Comparison of ENCODE assay signal across 2 cellular contexts in the genomic region with DNA sequence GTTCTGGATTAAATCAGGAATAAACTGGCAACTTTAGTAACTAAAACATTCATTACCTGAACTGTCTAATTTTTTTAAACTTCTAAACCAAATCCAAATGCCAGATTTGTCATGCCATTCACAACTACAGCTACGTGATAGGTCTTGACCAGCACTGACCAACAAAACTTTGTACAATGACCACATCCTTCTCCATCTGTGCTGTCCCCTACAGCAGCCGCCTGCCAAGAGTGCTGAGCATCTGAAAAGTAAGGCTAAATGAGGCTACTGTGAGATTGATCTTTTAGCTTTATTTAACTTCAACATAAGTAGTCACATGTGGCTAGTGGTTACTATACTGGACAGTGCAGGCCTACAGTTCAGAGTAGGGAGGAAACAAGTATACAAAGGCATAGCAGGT.
TF ChIP-seq lines count a peak whose summit lies in the region.

No MANE protein-coding gene starts in this region.

TF ChIP-seq in IMR-90, 13 proteins besides CTCF, POLR2A, EP300 and RAD21:
- no peak for TF ChIP-seq BHLHE40 (IDR thresholded peaks at IDR 0.05; ENCODE audit: low read depth, low read length)
- TF ChIP-seq CHD1 (IDR thresholded peaks at IDR 0.05; ENCODE audit: low read depth, low read length): no peak
- TF ChIP-seq, protein P1, sequence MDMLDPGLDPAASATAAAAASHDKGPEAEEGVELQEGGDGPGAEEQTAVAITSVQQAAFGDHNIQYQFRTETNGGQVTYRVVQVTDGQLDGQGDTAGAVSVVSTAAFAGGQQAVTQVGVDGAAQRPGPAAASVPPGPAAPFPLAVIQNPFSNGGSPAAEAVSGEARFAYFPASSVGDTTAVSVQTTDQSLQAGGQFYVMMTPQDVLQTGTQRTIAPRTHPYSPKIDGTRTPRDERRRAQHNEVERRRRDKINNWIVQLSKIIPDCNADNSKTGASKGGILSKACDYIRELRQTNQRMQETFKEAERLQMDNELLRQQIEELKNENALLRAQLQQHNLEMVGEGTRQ (IDR thresholded peaks at IDR 0.05; ENCODE audit: low read depth, low read length): no peak
- no peak for TF ChIP-seq MAZ (IDR thresholded peaks at IDR 0.05; ENCODE audit: borderline replicate concordance, low read depth, low read length)
- TF ChIP-seq, protein P2, sequence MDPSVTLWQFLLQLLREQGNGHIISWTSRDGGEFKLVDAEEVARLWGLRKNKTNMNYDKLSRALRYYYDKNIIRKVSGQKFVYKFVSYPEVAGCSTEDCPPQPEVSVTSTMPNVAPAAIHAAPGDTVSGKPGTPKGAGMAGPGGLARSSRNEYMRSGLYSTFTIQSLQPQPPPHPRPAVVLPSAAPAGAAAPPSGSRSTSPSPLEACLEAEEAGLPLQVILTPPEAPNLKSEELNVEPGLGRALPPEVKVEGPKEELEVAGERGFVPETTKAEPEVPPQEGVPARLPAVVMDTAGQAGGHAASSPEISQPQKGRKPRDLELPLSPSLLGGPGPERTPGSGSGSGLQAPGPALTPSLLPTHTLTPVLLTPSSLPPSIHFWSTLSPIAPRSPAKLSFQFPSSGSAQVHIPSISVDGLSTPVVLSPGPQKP (IDR thresholded peaks at IDR 0.05; ENCODE audit: borderline replicate concordance, low read depth, low read length): no peak
- no peak for TF ChIP-seq CEBPB (IDR thresholded peaks at IDR 0.05; ENCODE audit: low read depth, low read length)
- no peak for TF ChIP-seq MXI1 (IDR thresholded peaks at IDR 0.05; ENCODE audit: borderline replicate concordance, low read depth, low read length)
- no peak for TF ChIP-seq MAFK (IDR thresholded peaks at IDR 0.05; ENCODE audit: low read depth, low read length)
- no peak for TF ChIP-seq NFE2L2 (IDR thresholded peaks at IDR 0.05; ENCODE audit: low read depth, low read length)
- no peak for TF ChIP-seq RCOR1 (IDR thresholded peaks at IDR 0.05; ENCODE audit: insufficient replicate concordance, low read length)
- TF ChIP-seq RFX5 (IDR thresholded peaks at IDR 0.05; ENCODE audit: low read depth, low read length): no peak
- no peak for TF ChIP-seq FOS (IDR thresholded peaks at IDR 0.05; ENCODE audit: low read depth, low read length)
- no peak for TF ChIP-seq SMC3 (IDR thresholded peaks at IDR 0.05; ENCODE audit: low read depth, low read length)

TF ChIP-seq in GM12878, 131 proteins besides CTCF, POLR2A, EP300 and RAD21:
- TF ChIP-seq MTA2 (IDR thresholded peaks at IDR 0.05; ENCODE audit: low read depth): no peak
- TF ChIP-seq JUNB (IDR thresholded peaks at IDR 0.05): no peak
- no peak for TF ChIP-seq POU2F2 (IDR thresholded peaks at IDR 0.05; ENCODE audit: borderline replicate concordance, low read depth, low read length)
- TF ChIP-seq ZNF24 (IDR thresholded peaks at IDR 0.05): no peak
- no peak for TF ChIP-seq KDM1A (IDR thresholded peaks at IDR 0.05; ENCODE audit: borderline replicate concordance)
- no peak for TF ChIP-seq ATF7 (IDR thresholded peaks at IDR 0.05; ENCODE audit: low read depth)
- TF ChIP-seq HDAC6 (IDR thresholded peaks at IDR 0.05; ENCODE audit: unreplicated experiment): no peak
- TF ChIP-seq, protein P3, sequence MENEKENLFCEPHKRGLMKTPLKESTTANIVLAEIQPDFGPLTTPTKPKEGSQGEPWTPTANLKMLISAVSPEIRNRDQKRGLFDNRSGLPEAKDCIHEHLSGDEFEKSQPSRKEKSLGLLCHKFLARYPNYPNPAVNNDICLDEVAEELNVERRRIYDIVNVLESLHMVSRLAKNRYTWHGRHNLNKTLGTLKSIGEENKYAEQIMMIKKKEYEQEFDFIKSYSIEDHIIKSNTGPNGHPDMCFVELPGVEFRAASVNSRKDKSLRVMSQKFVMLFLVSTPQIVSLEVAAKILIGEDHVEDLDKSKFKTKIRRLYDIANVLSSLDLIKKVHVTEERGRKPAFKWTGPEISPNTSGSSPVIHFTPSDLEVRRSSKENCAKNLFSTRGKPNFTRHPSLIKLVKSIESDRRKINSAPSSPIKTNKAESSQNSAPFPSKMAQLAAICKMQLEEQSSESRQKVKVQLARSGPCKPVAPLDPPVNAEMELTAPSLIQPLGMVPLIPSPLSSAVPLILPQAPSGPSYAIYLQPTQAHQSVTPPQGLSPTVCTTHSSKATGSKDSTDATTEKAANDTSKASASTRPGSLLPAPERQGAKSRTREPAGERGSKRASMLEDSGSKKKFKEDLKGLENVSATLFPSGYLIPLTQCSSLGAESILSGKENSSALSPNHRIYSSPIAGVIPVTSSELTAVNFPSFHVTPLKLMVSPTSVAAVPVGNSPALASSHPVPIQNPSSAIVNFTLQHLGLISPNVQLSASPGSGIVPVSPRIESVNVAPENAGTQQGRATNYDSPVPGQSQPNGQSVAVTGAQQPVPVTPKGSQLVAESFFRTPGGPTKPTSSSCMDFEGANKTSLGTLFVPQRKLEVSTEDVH (IDR thresholded peaks at IDR 0.05; ENCODE audit: low read depth, partially characterized antibody): no peak
- no peak for TF ChIP-seq SP1 (IDR thresholded peaks at IDR 0.05; ENCODE audit: low read depth, low read length)
- TF ChIP-seq, protein P4, sequence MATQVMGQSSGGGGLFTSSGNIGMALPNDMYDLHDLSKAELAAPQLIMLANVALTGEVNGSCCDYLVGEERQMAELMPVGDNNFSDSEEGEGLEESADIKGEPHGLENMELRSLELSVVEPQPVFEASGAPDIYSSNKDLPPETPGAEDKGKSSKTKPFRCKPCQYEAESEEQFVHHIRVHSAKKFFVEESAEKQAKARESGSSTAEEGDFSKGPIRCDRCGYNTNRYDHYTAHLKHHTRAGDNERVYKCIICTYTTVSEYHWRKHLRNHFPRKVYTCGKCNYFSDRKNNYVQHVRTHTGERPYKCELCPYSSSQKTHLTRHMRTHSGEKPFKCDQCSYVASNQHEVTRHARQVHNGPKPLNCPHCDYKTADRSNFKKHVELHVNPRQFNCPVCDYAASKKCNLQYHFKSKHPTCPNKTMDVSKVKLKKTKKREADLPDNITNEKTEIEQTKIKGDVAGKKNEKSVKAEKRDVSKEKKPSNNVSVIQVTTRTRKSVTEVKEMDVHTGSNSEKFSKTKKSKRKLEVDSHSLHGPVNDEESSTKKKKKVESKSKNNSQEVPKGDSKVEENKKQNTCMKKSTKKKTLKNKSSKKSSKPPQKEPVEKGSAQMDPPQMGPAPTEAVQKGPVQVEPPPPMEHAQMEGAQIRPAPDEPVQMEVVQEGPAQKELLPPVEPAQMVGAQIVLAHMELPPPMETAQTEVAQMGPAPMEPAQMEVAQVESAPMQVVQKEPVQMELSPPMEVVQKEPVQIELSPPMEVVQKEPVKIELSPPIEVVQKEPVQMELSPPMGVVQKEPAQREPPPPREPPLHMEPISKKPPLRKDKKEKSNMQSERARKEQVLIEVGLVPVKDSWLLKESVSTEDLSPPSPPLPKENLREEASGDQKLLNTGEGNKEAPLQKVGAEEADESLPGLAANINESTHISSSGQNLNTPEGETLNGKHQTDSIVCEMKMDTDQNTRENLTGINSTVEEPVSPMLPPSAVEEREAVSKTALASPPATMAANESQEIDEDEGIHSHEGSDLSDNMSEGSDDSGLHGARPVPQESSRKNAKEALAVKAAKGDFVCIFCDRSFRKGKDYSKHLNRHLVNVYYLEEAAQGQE (IDR thresholded peaks at IDR 0.05; ENCODE audit: low read depth, low read length): no peak
- no peak for TF ChIP-seq ZNF217 (IDR thresholded peaks at IDR 0.05)
- TF ChIP-seq, protein P5, sequence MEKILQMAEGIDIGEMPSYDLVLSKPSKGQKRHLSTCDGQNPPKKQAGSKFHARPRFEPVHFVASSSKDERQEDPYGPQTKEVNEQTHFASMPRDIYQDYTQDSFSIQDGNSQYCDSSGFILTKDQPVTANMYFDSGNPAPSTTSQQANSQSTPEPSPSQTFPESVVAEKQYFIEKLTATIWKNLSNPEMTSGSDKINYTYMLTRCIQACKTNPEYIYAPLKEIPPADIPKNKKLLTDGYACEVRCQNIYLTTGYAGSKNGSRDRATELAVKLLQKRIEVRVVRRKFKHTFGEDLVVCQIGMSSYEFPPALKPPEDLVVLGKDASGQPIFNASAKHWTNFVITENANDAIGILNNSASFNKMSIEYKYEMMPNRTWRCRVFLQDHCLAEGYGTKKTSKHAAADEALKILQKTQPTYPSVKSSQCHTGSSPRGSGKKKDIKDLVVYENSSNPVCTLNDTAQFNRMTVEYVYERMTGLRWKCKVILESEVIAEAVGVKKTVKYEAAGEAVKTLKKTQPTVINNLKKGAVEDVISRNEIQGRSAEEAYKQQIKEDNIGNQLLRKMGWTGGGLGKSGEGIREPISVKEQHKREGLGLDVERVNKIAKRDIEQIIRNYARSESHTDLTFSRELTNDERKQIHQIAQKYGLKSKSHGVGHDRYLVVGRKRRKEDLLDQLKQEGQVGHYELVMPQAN (conservative IDR thresholded peaks at IDR 0.05): no peak
- no peak for TF ChIP-seq ETV6 (conservative IDR thresholded peaks at IDR 0.05 in 1 of 2, IDR thresholded peaks at IDR 0.05 in 1 of 2; ENCODE audit: borderline replicate concordance in 1 of 2, low read depth in 1 of 2)
- no peak for TF ChIP-seq TCF7 (IDR thresholded peaks at IDR 0.05; ENCODE audit: borderline replicate concordance)
- TF ChIP-seq, protein P6, sequence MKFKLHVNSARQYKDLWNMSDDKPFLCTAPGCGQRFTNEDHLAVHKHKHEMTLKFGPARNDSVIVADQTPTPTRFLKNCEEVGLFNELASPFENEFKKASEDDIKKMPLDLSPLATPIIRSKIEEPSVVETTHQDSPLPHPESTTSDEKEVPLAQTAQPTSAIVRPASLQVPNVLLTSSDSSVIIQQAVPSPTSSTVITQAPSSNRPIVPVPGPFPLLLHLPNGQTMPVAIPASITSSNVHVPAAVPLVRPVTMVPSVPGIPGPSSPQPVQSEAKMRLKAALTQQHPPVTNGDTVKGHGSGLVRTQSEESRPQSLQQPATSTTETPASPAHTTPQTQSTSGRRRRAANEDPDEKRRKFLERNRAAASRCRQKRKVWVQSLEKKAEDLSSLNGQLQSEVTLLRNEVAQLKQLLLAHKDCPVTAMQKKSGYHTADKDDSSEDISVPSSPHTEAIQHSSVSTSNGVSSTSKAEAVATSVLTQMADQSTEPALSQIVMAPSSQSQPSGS (IDR thresholded peaks at IDR 0.05; ENCODE audit: low read length): no peak
- no peak for TF ChIP-seq TBL1XR1 (IDR thresholded peaks at IDR 0.05; ENCODE audit: low read depth, low read length)
- TF ChIP-seq TCF3 (IDR thresholded peaks at IDR 0.05; ENCODE audit: borderline replicate concordance, insufficient read depth, low read depth, low read length): no peak
- TF ChIP-seq, protein P7, sequence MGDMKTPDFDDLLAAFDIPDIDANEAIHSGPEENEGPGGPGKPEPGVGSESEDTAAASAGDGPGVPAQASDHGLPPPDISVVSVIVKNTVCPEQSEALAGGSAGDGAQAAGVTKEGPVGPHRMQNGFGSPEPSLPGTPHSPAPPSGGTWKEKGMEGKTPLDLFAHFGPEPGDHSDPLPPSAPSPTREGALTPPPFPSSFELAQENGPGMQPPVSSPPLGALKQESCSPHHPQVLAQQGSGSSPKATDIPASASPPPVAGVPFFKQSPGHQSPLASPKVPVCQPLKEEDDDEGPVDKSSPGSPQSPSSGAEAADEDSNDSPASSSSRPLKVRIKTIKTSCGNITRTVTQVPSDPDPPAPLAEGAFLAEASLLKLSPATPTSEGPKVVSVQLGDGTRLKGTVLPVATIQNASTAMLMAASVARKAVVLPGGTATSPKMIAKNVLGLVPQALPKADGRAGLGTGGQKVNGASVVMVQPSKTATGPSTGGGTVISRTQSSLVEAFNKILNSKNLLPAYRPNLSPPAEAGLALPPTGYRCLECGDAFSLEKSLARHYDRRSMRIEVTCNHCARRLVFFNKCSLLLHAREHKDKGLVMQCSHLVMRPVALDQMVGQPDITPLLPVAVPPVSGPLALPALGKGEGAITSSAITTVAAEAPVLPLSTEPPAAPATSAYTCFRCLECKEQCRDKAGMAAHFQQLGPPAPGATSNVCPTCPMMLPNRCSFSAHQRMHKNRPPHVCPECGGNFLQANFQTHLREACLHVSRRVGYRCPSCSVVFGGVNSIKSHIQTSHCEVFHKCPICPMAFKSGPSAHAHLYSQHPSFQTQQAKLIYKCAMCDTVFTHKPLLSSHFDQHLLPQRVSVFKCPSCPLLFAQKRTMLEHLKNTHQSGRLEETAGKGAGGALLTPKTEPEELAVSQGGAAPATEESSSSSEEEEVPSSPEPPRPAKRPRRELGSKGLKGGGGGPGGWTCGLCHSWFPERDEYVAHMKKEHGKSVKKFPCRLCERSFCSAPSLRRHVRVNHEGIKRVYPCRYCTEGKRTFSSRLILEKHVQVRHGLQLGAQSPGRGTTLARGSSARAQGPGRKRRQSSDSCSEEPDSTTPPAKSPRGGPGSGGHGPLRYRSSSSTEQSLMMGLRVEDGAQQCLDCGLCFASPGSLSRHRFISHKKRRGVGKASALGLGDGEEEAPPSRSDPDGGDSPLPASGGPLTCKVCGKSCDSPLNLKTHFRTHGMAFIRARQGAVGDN (IDR thresholded peaks at IDR 0.05): no peak
TF ChIP-seq in GM12878: peak in this region for 0.
